Comparison of ENCODE assay signal across 1 cellular context in the genomic region with DNA sequence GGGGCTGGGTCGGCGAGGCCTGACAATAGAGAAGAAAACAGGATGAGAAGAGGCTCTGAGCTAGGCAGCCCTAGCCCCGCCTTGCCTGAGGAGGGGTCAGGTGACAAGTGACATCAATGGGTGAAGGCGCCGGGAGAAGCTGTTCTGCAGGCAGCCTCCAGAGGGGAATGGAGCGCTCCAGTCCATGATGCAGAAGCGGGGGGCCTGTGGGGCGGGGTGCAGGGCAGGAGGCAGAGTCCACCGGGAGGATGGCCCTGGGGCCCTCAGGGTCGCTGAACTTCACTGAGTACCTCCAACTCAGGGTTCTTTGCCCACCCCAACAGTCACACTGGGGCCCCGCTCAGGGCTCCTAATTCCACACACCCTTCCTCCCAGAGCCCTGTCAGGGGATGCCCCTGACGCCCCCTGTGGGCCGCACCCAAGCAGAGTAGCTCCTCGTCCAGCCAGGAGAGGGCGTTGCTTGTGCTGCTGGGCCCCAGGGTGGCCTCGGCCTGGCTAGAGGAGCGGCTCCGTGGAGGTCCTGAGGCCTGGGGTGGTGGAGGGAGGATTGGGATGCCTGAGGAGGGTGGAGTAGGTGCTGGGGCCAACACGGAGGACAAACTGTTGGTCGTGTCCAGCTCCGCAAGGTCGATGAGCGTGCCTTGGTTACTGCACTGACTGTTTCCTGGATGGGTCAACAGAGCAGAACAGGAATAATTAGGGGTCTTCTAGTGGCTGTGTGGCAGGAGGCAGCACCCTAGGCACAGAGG.
TF ChIP-seq lines count a peak whose summit lies in the region.

No MANE protein-coding gene starts in this region.

TF ChIP-seq in HepG2, 621 proteins besides CTCF, POLR2A, EP300 and RAD21 (continued from another document and continues in another):
- TF ChIP-seq, protein P1, sequence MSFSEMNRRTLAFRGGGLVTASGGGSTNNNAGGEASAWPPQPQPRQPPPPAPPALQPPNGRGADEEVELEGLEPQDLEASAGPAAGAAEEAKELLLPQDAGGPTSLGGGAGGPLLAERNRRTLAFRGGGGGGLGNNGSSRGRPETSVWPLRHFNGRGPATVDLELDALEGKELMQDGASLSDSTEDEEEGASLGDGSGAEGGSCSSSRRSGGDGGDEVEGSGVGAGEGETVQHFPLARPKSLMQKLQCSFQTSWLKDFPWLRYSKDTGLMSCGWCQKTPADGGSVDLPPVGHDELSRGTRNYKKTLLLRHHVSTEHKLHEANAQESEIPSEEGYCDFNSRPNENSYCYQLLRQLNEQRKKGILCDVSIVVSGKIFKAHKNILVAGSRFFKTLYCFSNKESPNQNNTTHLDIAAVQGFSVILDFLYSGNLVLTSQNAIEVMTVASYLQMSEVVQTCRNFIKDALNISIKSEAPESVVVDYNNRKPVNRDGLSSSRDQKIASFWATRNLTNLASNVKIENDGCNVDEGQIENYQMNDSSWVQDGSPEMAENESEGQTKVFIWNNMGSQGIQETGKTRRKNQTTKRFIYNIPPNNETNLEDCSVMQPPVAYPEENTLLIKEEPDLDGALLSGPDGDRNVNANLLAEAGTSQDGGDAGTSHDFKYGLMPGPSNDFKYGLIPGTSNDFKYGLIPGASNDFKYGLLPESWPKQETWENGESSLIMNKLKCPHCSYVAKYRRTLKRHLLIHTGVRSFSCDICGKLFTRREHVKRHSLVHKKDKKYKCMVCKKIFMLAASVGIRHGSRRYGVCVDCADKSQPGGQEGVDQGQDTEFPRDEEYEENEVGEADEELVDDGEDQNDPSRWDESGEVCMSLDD (CRISPR knock-in tag; IDR thresholded peaks at IDR 0.05; ENCODE audit: borderline replicate concordance): no peak
- TF ChIP-seq ZNF296 (CRISPR knock-in tag; conservative IDR thresholded peaks at IDR 0.05) (no peak), MED1 (CRISPR knock-in tag; IDR thresholded peaks at IDR 0.05) (no peak), ZNF777 (CRISPR knock-in tag; IDR thresholded peaks at IDR 0.05) (no peak), ZNF563 (CRISPR knock-in tag; IDR thresholded peaks at IDR 0.05) (no peak), ZNF230 (CRISPR knock-in tag; IDR thresholded peaks at IDR 0.05) (0 out of 2 replicates have a peak, but pooled peaks have one; percentile 68), HMGA1 (CRISPR knock-in tag; conservative IDR thresholded peaks at IDR 0.05) (no peak), NR3C1 (CRISPR knock-in tag; IDR thresholded peaks at IDR 0.05) (no peak), SNAPC2 (CRISPR knock-in tag; IDR thresholded peaks at IDR 0.05) (no peak), ZNF329 (CRISPR knock-in tag; IDR thresholded peaks at IDR 0.05; ENCODE audit: low read depth) (no peak), ZNF234 (CRISPR knock-in tag; conservative IDR thresholded peaks at IDR 0.05) (no peak), ZIK1 (CRISPR knock-in tag; IDR thresholded peaks at IDR 0.05; ENCODE audit: borderline replicate concordance, low read depth) (no peak), ATM (IDR thresholded peaks at IDR 0.05; ENCODE audit: borderline replicate concordance) (no peak), SMAD9 (CRISPR knock-in tag; IDR thresholded peaks at IDR 0.05) (no peak), AGO2 (optimal IDR thresholded peaks at IDR 0.05; ENCODE audit: low read depth, low read length) (peak; percentile 87)
- TF ChIP-seq, protein P2, sequence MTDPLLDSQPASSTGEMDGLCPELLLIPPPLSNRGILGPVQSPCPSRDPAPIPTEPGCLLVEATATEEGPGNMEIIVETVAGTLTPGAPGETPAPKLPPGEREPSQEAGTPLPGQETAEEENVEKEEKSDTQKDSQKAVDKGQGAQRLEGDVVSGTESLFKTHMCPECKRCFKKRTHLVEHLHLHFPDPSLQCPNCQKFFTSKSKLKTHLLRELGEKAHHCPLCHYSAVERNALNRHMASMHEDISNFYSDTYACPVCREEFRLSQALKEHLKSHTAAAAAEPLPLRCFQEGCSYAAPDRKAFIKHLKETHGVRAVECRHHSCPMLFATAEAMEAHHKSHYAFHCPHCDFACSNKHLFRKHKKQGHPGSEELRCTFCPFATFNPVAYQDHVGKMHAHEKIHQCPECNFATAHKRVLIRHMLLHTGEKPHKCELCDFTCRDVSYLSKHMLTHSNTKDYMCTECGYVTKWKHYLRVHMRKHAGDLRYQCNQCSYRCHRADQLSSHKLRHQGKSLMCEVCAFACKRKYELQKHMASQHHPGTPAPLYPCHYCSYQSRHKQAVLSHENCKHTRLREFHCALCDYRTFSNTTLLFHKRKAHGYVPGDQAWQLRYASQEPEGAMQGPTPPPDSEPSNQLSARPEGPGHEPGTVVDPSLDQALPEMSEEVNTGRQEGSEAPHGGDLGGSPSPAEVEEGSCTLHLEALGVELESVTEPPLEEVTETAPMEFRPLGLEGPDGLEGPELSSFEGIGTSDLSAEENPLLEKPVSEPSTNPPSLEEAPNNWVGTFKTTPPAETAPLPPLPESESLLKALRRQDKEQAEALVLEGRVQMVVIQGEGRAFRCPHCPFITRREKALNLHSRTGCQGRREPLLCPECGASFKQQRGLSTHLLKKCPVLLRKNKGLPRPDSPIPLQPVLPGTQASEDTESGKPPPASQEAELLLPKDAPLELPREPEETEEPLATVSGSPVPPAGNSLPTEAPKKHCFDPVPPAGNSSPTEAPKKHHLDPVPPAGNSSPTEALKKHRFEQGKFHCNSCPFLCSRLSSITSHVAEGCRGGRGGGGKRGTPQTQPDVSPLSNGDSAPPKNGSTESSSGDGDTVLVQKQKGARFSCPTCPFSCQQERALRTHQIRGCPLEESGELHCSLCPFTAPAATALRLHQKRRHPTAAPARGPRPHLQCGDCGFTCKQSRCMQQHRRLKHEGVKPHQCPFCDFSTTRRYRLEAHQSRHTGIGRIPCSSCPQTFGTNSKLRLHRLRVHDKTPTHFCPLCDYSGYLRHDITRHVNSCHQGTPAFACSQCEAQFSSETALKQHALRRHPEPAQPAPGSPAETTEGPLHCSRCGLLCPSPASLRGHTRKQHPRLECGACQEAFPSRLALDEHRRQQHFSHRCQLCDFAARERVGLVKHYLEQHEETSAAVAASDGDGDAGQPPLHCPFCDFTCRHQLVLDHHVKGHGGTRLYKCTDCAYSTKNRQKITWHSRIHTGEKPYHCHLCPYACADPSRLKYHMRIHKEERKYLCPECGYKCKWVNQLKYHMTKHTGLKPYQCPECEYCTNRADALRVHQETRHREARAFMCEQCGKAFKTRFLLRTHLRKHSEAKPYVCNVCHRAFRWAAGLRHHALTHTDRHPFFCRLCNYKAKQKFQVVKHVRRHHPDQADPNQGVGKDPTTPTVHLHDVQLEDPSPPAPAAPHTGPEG (CRISPR knock-in tag; IDR thresholded peaks at IDR 0.05): no peak
- TF ChIP-seq, protein P3, sequence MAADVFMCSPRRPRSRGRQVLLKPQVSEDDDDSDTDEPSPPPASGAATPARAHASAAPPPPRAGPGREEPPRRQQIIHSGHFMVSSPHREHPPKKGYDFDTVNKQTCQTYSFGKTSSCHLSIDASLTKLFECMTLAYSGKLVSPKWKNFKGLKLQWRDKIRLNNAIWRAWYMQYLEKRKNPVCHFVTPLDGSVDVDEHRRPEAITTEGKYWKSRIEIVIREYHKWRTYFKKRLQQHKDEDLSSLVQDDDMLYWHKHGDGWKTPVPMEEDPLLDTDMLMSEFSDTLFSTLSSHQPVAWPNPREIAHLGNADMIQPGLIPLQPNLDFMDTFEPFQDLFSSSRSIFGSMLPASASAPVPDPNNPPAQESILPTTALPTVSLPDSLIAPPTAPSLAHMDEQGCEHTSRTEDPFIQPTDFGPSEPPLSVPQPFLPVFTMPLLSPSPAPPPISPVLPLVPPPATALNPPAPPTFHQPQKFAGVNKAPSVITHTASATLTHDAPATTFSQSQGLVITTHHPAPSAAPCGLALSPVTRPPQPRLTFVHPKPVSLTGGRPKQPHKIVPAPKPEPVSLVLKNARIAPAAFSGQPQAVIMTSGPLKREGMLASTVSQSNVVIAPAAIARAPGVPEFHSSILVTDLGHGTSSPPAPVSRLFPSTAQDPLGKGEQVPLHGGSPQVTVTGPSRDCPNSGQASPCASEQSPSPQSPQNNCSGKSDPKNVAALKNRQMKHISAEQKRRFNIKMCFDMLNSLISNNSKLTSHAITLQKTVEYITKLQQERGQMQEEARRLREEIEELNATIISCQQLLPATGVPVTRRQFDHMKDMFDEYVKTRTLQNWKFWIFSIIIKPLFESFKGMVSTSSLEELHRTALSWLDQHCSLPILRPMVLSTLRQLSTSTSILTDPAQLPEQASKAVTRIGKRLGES (CRISPR knock-in tag; IDR thresholded peaks at IDR 0.05; ENCODE audit: borderline replicate concordance): no peak
- TF ChIP-seq, protein P4, sequence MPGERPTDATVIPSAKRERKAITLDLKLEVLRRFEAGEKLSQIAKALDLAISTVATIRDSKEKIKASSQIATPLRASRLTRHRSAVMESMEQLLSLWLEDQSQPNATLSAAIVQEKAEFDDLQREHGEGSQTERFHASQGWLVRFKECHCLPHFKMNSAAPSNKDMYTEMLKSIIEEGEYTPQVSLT (CRISPR knock-in tag; IDR thresholded peaks at IDR 0.05; ENCODE audit: borderline replicate concordance, low read depth): no peak
- TF ChIP-seq, protein P5, sequence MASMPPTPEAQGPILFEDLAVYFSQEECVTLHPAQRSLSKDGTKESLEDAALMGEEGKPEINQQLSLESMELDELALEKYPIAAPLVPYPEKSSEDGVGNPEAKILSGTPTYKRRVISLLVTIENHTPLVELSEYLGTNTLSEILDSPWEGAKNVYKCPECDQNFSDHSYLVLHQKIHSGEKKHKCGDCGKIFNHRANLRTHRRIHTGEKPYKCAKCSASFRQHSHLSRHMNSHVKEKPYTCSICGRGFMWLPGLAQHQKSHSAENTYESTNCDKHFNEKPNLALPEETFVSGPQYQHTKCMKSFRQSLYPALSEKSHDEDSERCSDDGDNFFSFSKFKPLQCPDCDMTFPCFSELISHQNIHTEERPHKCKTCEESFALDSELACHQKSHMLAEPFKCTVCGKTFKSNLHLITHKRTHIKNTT (CRISPR knock-in tag; IDR thresholded peaks at IDR 0.05): no peak
- TF ChIP-seq, protein P6, sequence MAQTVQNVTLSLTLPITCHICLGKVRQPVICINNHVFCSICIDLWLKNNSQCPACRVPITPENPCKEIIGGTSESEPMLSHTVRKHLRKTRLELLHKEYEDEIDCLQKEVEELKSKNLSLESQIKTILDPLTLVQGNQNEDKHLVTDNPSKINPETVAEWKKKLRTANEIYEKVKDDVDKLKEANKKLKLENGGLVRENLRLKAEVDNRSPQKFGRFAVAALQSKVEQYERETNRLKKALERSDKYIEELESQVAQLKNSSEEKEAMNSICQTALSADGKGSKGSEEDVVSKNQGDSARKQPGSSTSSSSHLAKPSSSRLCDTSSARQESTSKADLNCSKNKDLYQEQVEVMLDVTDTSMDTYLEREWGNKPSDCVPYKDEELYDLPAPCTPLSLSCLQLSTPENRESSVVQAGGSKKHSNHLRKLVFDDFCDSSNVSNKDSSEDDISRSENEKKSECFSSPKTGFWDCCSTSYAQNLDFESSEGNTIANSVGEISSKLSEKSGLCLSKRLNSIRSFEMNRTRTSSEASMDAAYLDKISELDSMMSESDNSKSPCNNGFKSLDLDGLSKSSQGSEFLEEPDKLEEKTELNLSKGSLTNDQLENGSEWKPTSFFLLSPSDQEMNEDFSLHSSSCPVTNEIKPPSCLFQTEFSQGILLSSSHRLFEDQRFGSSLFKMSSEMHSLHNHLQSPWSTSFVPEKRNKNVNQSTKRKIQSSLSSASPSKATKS (CRISPR knock-in tag; IDR thresholded peaks at IDR 0.05): no peak
- TF ChIP-seq, protein P7, sequence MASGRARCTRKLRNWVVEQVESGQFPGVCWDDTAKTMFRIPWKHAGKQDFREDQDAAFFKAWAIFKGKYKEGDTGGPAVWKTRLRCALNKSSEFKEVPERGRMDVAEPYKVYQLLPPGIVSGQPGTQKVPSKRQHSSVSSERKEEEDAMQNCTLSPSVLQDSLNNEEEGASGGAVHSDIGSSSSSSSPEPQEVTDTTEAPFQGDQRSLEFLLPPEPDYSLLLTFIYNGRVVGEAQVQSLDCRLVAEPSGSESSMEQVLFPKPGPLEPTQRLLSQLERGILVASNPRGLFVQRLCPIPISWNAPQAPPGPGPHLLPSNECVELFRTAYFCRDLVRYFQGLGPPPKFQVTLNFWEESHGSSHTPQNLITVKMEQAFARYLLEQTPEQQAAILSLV (CRISPR knock-in tag; IDR thresholded peaks at IDR 0.05; ENCODE audit: borderline replicate concordance): no peak
- TF ChIP-seq, protein P8, sequence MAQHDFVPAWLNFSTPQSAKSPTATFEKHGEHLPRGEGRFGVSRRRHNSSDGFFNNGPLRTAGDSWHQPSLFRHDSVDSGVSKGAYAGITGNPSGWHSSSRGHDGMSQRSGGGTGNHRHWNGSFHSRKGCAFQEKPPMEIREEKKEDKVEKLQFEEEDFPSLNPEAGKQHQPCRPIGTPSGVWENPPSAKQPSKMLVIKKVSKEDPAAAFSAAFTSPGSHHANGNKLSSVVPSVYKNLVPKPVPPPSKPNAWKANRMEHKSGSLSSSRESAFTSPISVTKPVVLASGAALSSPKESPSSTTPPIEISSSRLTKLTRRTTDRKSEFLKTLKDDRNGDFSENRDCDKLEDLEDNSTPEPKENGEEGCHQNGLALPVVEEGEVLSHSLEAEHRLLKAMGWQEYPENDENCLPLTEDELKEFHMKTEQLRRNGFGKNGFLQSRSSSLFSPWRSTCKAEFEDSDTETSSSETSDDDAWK (CRISPR knock-in tag; IDR thresholded peaks at IDR 0.05): no peak
- TF ChIP-seq, protein P9, sequence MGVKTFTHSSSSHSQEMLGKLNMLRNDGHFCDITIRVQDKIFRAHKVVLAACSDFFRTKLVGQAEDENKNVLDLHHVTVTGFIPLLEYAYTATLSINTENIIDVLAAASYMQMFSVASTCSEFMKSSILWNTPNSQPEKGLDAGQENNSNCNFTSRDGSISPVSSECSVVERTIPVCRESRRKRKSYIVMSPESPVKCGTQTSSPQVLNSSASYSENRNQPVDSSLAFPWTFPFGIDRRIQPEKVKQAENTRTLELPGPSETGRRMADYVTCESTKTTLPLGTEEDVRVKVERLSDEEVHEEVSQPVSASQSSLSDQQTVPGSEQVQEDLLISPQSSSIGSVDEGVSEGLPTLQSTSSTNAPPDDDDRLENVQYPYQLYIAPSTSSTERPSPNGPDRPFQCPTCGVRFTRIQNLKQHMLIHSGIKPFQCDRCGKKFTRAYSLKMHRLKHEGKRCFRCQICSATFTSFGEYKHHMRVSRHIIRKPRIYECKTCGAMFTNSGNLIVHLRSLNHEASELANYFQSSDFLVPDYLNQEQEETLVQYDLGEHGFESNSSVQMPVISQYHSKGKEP (CRISPR knock-in tag; IDR thresholded peaks at IDR 0.05): no peak
- TF ChIP-seq, protein P10, sequence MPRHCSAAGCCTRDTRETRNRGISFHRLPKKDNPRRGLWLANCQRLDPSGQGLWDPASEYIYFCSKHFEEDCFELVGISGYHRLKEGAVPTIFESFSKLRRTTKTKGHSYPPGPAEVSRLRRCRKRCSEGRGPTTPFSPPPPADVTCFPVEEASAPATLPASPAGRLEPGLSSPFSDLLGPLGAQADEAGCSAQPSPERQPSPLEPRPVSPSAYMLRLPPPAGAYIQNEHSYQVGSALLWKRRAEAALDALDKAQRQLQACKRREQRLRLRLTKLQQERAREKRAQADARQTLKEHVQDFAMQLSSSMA (CRISPR knock-in tag; IDR thresholded peaks at IDR 0.05): no peak
- TF ChIP-seq, protein P11, sequence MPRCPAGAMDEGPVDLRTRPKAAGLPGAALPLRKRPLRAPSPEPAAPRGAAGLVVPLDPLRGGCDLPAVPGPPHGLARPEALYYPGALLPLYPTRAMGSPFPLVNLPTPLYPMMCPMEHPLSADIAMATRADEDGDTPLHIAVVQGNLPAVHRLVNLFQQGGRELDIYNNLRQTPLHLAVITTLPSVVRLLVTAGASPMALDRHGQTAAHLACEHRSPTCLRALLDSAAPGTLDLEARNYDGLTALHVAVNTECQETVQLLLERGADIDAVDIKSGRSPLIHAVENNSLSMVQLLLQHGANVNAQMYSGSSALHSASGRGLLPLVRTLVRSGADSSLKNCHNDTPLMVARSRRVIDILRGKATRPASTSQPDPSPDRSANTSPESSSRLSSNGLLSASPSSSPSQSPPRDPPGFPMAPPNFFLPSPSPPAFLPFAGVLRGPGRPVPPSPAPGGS (CRISPR knock-in tag; IDR thresholded peaks at IDR 0.05): no peak
